In genomic region chr4:169106696-169107229, GRCh38 we compare ENCODE assay signal across 21 cellular contexts.
"Had no signal": no experiment of that assay in that cellular context is flagged by ENCODE, and none has a peak within 500 bp of the region (broad histone marks: within the 10 kb centered on the region; RNA-seq: fewer than 3 reads in every experiment).

No MANE protein-coding gene starts in this region.

- H3K36me3 ChIP-seq: adrenal gland had no signal

- H3K27ac Mint-ChIP-seq: activated CD4-positive, alpha-beta T cell treated with anti-CD3 and anti-CD28 coated beads for 36 hours; activated CD8-positive, alpha-beta T cell treated with anti-CD3 and anti-CD28 coated beads for 36 hours; activated naive CD8-positive, alpha-beta T cell treated with anti-CD3 and anti-CD28 coated beads, Interleukin-2, amount 10 ng/mL, durations not matched to agents 7 days and 5 days; brain; T-cell had no signal

- H3K9me3 ChIP-seq: adrenal gland, ascending aorta had no signal

- DNase-seq: activated CD4-positive, alpha-beta T cell treated with anti-CD3 and anti-CD28 coated beads for 36 hours; activated CD4-positive, alpha-beta T cell treated with anti-CD3 and anti-CD28 coated beads, Interleukin-2, amount 50 U/mL, for 1 hour; activated CD8-positive, alpha-beta memory T cell treated with anti-CD3 and anti-CD28 coated beads, Interleukin-2, amount 50 U/mL, for 4 hours; activated CD8-positive, alpha-beta T cell treated with anti-CD3 and anti-CD28 coated beads for 36 hours; activated naive CD4-positive, alpha-beta T cell treated with anti-CD3 and anti-CD28 coated beads, Interleukin-2, amount 50 U/mL, for 16 hours; activated naive CD8-positive, alpha-beta T cell treated with anti-CD3 and anti-CD28 coated beads, Interleukin-2, amount 10 ng/mL, durations not matched to agents 7 days and 5 days; adrenal gland; Karpas-422; NCI-H1105 treated with DMSO at 0.1 percent for 48 hours; NCI-H1436 treated with DMSO at 0.1 percent for 48 hours; NCI-H187; NCI-H2081; NCI-H446; NCI-H524; SHP77 treated with DMSO at 0.1 percent for 48 hours; T-cell; WERI-Rb-1 had no signal

- H3K27me3 Mint-ChIP-seq: brain had no signal

- H3K27ac ChIP-seq: adrenal gland, ascending aorta, SK-N-MC, WERI-Rb-1 had no signal

- H3K4me1 ChIP-seq: adrenal gland had no signal

- H3K36me3 Mint-ChIP-seq: activated naive CD8-positive, alpha-beta T cell treated with anti-CD3 and anti-CD28 coated beads, Interleukin-2, amount 10 ng/mL, durations not matched to agents 7 days and 5 days; T-cell had no signal

- H3K4me3 ChIP-seq: adrenal gland, ascending aorta, K562, SK-N-MC had no signal

- H3K9me3 Mint-ChIP-seq: activated CD8-positive, alpha-beta T cell treated with anti-CD3 and anti-CD28 coated beads for 36 hours; activated naive CD8-positive, alpha-beta T cell treated with anti-CD3 and anti-CD28 coated beads, Interleukin-2, amount 10 ng/mL, durations not matched to agents 7 days and 5 days; brain; T-cell had no signal

- H3K27me3 ChIP-seq: adrenal gland, ascending aorta had no signal

- H3K4me3 Mint-ChIP-seq: activated CD4-positive, alpha-beta T cell treated with anti-CD3 and anti-CD28 coated beads for 36 hours; activated CD8-positive, alpha-beta T cell treated with anti-CD3 and anti-CD28 coated beads for 36 hours; activated naive CD8-positive, alpha-beta T cell treated with anti-CD3 and anti-CD28 coated beads, Interleukin-2, amount 10 ng/mL, durations not matched to agents 7 days and 5 days; brain; T-cell had no signal

- H3K4me1 Mint-ChIP-seq: activated CD4-positive, alpha-beta T cell treated with anti-CD3 and anti-CD28 coated beads for 36 hours; activated naive CD8-positive, alpha-beta T cell treated with anti-CD3 and anti-CD28 coated beads, Interleukin-2, amount 10 ng/mL, durations not matched to agents 7 days and 5 days; T-cell had no signal

- FAIRE-seq: K562 had no signal

- ATAC-seq: activated CD4-positive, alpha-beta T cell treated with anti-CD3 and anti-CD28 coated beads for 36 hours; activated CD8-positive, alpha-beta T cell treated with anti-CD3 and anti-CD28 coated beads for 36 hours; K562; T-cell had no signal
